20 cellular contexts compared by ENCODE assay signal in the genomic region with DNA sequence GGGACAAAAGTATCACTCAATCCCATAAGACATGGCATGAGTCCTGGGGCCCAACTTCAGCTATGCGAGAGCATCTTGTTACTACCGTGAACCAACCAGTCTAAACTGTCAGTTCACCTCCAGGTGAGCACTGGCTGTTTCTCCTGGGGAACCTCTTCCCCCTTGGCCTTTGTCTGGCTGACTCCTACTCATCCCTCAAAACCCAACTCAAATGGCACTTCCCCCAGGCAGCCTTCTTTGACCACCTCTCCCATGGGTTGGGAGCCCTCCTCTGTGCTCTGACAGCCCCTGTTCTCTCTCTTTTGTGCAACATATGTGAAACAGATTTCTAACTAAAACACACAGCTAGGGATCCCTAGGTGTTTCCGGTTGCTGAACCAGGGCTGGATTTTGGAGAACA. TPM values are rescaled to one million over a fixed set of nuclear protein-coding genes. Genes with fewer than 3 reads are reported as not detected.
A peak's percentile ranks its signal among the peaks of the same experiment; 100 is the strongest.
DNase-seq lines count a peak whose midpoint lies in the region; ATAC-seq and TF ChIP-seq lines count a peak whose summit lies in the region.
"Had no signal": no experiment of that assay in that cellular context is flagged by ENCODE, and none has a peak within 500 bp of the region (broad histone marks: within the 10 kb centered on the region; RNA-seq: fewer than 3 reads in every experiment).

No MANE protein-coding gene starts in this region.

- TF ChIP-seq CTCF in Caco-2 (IDR thresholded peaks at IDR 0.05; ENCODE audit: insufficient read depth in 1 of 2, low read depth in 1 of 2, low read length in 1 of 2, severe bottlenecking in 1 of 2, unreplicated experiment in 1 of 2) = no peak
- TF ChIP-seq CTCF in HEK293 (tag by site-specific recombination; IDR thresholded peaks at IDR 0.05) = no peak
- TF ChIP-seq CTCF in osteoblast (IDR thresholded peaks at IDR 0.05; ENCODE audit: extremely low read depth, low read depth, low read length) = no peak
- no peak for TF ChIP-seq CTCF in esophagus squamous epithelium (IDR thresholded peaks at IDR 0.05)

- CTCF ChIA-PET in Caco-2 (lab: Charles Lee) = interaction anchor here (2.6 kb wide), 1 partner anchor 114 kb away, joined by 6 read pairs; no protein-coding TSS in a partner anchor
- CTCF ChIA-PET in HEK293 (lab: Yijun Ruan, JAX) = interaction anchor here (0.5 to 1.0 kb wide), 3 partner anchors 15 to 1407 kb away, joined by 3 to 5 read pairs (median 3); no protein-coding TSS in a partner anchor

- DNase-seq in Caco-2 (no peak), osteoblast (ENCODE audit: insufficient read length, low spot score, missing footprints) (peak; percentile 42), esophagus squamous epithelium (lab: John Stamatoyannopoulos, UW) (no peak)
- DNase-seq: 8988T; ACHN; BE2C; C1 segment of cervical spinal cord; Calu3; CD4-positive, alpha-beta memory T cell; CD4-positive, CD25-positive, alpha-beta regulatory T cell; COR-L47; DMS79 treated with DMSO at 0.1 percent for 48 hours; GF-D8 had no signal

- POLR2A ChIA-PET in Caco-2 (lab: Charles Lee) = no interaction called here
- POLR2A ChIA-PET in HEK293 (lab: Yijun Ruan, JAX) = no interaction called here

- H3K4me1 ChIP-seq in Caco-2 = no peaks in the 10 kb centered on the region
- no peaks in the 10 kb centered on the region for H3K4me1 ChIP-seq in HEK293 (ENCODE audit: control insufficient read depth, insufficient read depth, low read length)
- H3K4me1 ChIP-seq in osteoblast (ENCODE audit: insufficient read depth, low read length) = no peaks in the 10 kb centered on the region
- H3K4me1 ChIP-seq in esophagus squamous epithelium = no peaks in the 10 kb centered on the region
- H3K4me1 ChIP-seq: BE2C had no signal

- no peaks in the 10 kb centered on the region for H4K20me1 ChIP-seq in osteoblast (ENCODE audit: insufficient read depth, low read length)
- H4K20me1 ChIP-seq: BLaER1 had no signal

- H2AFZ ChIP-seq in osteoblast (ENCODE audit: low read length) = no peak overlapping the region

- 87 to 95% methylated on average over 3 of the region's 3 CpGs for WGBS in esophagus squamous epithelium, 2 donors

- peaks cover 7% of the 10 kb centered on the region for H3K9me3 Mint-ChIP-seq in Caco-2 (ENCODE audit: unreplicated experiment)

- no peak overlapping the region for H3K4me2 ChIP-seq in osteoblast (ENCODE audit: insufficient read depth, low read length)
- H3K4me2 ChIP-seq: BLaER1 had no signal

- intact Hi-C loops in Caco-2 (cut with micrococcal nuclease; ENCODE audit: unreplicated experiment) = no loop called here
- intact Hi-C loops in esophagus squamous epithelium (cut with DNase I) = no loop called here

- H3K27me3 ChIP-seq in Caco-2 (replicated peaks; ENCODE audit: control insufficient read depth, insufficient read depth, low read length) (no peaks in the 10 kb centered on the region), osteoblast (ENCODE audit: insufficient read depth, low read length) (no peaks in the 10 kb centered on the region), esophagus squamous epithelium (no peaks in the 10 kb centered on the region)
- H3K27me3 ChIP-seq: BE2C, BLaER1 had no signal

- H3K4me3 ChIP-seq in Caco-2 (ENCODE audit: low read depth, low read length) (no peak overlapping the region), HEK293 (ENCODE audit: low read depth, low read length) (no peak overlapping the region), osteoblast (ENCODE audit: insufficient read depth, low read length) (no peak overlapping the region), esophagus squamous epithelium (no peak overlapping the region)
- H3K4me3 ChIP-seq: BLaER1 had no signal

- H3K4me1 Mint-ChIP-seq in Caco-2 (ENCODE audit: low read depth, unreplicated experiment) = no peaks in the 10 kb centered on the region
- H3K4me1 Mint-ChIP-seq: CD4-positive, CD25-positive, alpha-beta regulatory T cell; CD8-positive, alpha-beta memory T cell had no signal

- ATAC-seq in HG02678 (IDR thresholded peaks at IDR 0.05; ENCODE audit: unreplicated experiment) (no peak), HG02973 (IDR thresholded peaks at IDR 0.05; ENCODE audit: unreplicated experiment) (no peak)

- no peak overlapping the region for H3K27ac ChIP-seq in HEK293 (ENCODE audit: extremely low read depth, low read depth, low read length)
- no peak overlapping the region for H3K27ac ChIP-seq in osteoblast (ENCODE audit: low read depth, low read length)
- H3K27ac ChIP-seq in esophagus squamous epithelium = no peak overlapping the region
- H3K27ac ChIP-seq: BLaER1 had no signal

- no peaks in the 10 kb centered on the region for H3K36me3 Mint-ChIP-seq in Caco-2 (ENCODE audit: insufficient read depth, unreplicated experiment)
- H3K36me3 Mint-ChIP-seq: CD4-positive, CD25-positive, alpha-beta regulatory T cell had no signal

- H3K36me3 ChIP-seq in Caco-2 (ENCODE audit: control insufficient read depth, insufficient read depth, low read length) (no peaks in the 10 kb centered on the region), HEK293 (ENCODE audit: control insufficient read depth in 2 of 2, insufficient read depth in 1 of 2, low read length in 2 of 2) (peaks cover 0 to 3% of the 10 kb centered on the region in 2 experiments; a peak in 1 of 3 replicates), osteoblast (ENCODE audit: insufficient read depth, low read length) (no peaks in the 10 kb centered on the region), esophagus squamous epithelium (peaks cover 0 to 27% (median 0%) of the 10 kb centered on the region in 3 donors)
- H3K36me3 ChIP-seq: BE2C, BLaER1 had no signal

- TF ChIP-seq POLR2A in esophagus squamous epithelium (IDR thresholded peaks at IDR 0.05) = no peak

- no peaks in the 10 kb centered on the region for H3K27me3 Mint-ChIP-seq in Caco-2 (ENCODE audit: insufficient read depth, unreplicated experiment)
- H3K27me3 Mint-ChIP-seq: CD4-positive, CD25-positive, alpha-beta regulatory T cell had no signal

- H3K9me3 ChIP-seq in Caco-2 (no peaks in the 10 kb centered on the region), HEK293 (ENCODE audit: control insufficient read depth, insufficient read depth, low read depth, low read length) (no peaks in the 10 kb centered on the region), osteoblast (ENCODE audit: low read depth, low read length) (no peaks in the 10 kb centered on the region), esophagus squamous epithelium (no peaks in the 10 kb centered on the region)
- H3K9me3 ChIP-seq: BE2C, BLaER1 had no signal

- no peak overlapping the region for H3K4me3 Mint-ChIP-seq in Caco-2 (ENCODE audit: unreplicated experiment)
- H3K4me3 Mint-ChIP-seq: CD14-positive monocyte; CD4-positive, alpha-beta memory T cell; CD4-positive, CD25-positive, alpha-beta regulatory T cell; CD8-positive, alpha-beta memory T cell had no signal

- no TSS peak for BruUV-seq in Caco-2 (replicated peaks; lab: Mats Ljungman, UMichigan)

- no peaks in the 10 kb centered on the region for H3K79me2 ChIP-seq in osteoblast (ENCODE audit: insufficient read depth, low read length)

- H3K27ac Mint-ChIP-seq in Caco-2 (ENCODE audit: unreplicated experiment) = peak overlapping the region; percentile 38
- H3K27ac Mint-ChIP-seq: CD4-positive, alpha-beta memory T cell; CD8-positive, alpha-beta memory T cell had no signal

TF ChIP-seq in HEK293, 187 proteins besides CTCF, POLR2A, EP300 and RAD21:
- TF ChIP-seq SALL2 (tag by site-specific recombination; IDR thresholded peaks at IDR 0.05; ENCODE audit: borderline replicate concordance) (no peak), ZNF837 (tag by site-specific recombination; IDR thresholded peaks at IDR 0.05) (no peak), ZFP3 (tag by site-specific recombination; IDR thresholded peaks at IDR 0.05; ENCODE audit: low read depth) (peak; percentile 81)
- TF ChIP-seq, protein P1, sequence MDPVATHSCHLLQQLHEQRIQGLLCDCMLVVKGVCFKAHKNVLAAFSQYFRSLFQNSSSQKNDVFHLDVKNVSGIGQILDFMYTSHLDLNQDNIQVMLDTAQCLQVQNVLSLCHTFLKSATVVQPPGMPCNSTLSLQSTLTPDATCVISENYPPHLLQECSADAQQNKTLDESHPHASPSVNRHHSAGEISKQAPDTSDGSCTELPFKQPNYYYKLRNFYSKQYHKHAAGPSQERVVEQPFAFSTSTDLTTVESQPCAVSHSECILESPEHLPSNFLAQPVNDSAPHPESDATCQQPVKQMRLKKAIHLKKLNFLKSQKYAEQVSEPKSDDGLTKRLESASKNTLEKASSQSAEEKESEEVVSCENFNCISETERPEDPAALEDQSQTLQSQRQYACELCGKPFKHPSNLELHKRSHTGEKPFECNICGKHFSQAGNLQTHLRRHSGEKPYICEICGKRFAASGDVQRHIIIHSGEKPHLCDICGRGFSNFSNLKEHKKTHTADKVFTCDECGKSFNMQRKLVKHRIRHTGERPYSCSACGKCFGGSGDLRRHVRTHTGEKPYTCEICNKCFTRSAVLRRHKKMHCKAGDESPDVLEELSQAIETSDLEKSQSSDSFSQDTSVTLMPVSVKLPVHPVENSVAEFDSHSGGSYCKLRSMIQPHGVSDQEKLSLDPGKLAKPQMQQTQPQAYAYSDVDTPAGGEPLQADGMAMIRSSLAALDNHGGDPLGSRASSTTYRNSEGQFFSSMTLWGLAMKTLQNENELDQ (tag by site-specific recombination; IDR thresholded peaks at IDR 0.05; ENCODE audit: low read depth) = no peak

RNA-seq across cellular contexts. Expression of gene FOXN4, which starts 37.7 kb away (rescaled TPM):
- total RNA-seq in Caco-2 (2022) (0.49 and 0.95 TPM in 2 replicates), osteoblast (not detected in 2 replicates), esophagus squamous epithelium (not detected)
- total RNA-seq: A673; Calu3; CD4-positive, alpha-beta memory T cell; CD4-positive, CD25-positive, alpha-beta regulatory T cell; CD8-positive, alpha-beta memory T cell had no signal
